8 cellular contexts compared by ENCODE assay signal in genomic region chr11:62104816-62105610, GRCh38. TPM values are rescaled to one million over a fixed set of nuclear protein-coding genes. Genes with fewer than 3 reads are reported as not detected.
DNase-seq lines count a peak whose midpoint lies in the region; ATAC-seq and TF ChIP-seq lines count a peak whose summit lies in the region.

No MANE protein-coding gene starts in this region.

- WGBS in aorta, 2 donors = 19% methylated on average over 10 of the region's 10 CpGs

- H3K36me3 ChIP-seq in mucosa of rectum (ENCODE audit: control insufficient read depth in 2 of 2, insufficient read depth in 2 of 2, low read length in 2 of 2) (no peaks in the 10 kb centered on the region), aorta (ENCODE audit: control insufficient read depth in 1 of 2, insufficient read depth in 2 of 2, low read length in 1 of 2) (no peaks in the 10 kb centered on the region)

- CTCF ChIA-PET in HEK293T (lab: Yijun Ruan, JAX) = no interaction called here

- H3K27ac ChIP-seq in mucosa of rectum (ENCODE audit: low read depth in 2 of 2, low read length in 2 of 2) = peak overlapping the region; percentile 56 to 62
- H3K27ac ChIP-seq in aorta (ENCODE audit: low read depth in 1 of 2, low read length in 2 of 2) = peak overlapping the region; percentile 99

- peak overlapping the region in 1 of 2 donors; percentile 32 for H3K9ac ChIP-seq in mucosa of rectum (ENCODE audit: low read depth in 1 of 2, low read length in 2 of 2)

- intact Hi-C loops in aorta (cut with DNase I) = loop anchor here (5.0 kb wide), 6 partner anchors 133 to 523 kb away; partner anchors contain the start of genes FTH1 (in 1 of the 2) and SYT7 (in 1 of the 2)

- H3K4me1 ChIP-seq in mucosa of rectum (ENCODE audit: control insufficient read depth in 2 of 2, insufficient read depth in 2 of 2, low read length in 2 of 2) (peaks cover 0 to 4% of the 10 kb centered on the region in 2 donors), aorta (ENCODE audit: control insufficient read depth in 1 of 2, insufficient read depth in 2 of 2, low read length in 2 of 2) (peaks cover 3 to 8% of the 10 kb centered on the region in 2 donors)

- peak in 5 of 6 experiments; percentile 3 to 34 (median 16) for DNase-seq in stimulated activated naive CD4-positive, alpha-beta T cell (lab: John Stamatoyannopoulos, UW)
- DNase-seq in stimulated activated naive CD4-positive, alpha-beta T cell treated with Interleukin-2 at 50 U/mL for 16 hours (lab: John Stamatoyannopoulos, UW) = no peak
- DNase-seq in dermis blood vessel endothelial cell (peak; percentile 87), aorta (no peak), iPS-NIHi11 (ENCODE audit: low spot score) (no peak), HEK293T (ENCODE audit: extremely low spot score) (no peak)
- DNase-seq in stimulated activated CD4-positive, alpha-beta T cell treated with anti-CD3 and anti-CD28 coated beads, Interleukin-2, amount 100 ng/mL, for 48 hours = no peak

- peak; percentile 85 for ATAC-seq in aorta (ENCODE audit: low FRiP score)

- POLR2A ChIA-PET in HEK293T (lab: Yijun Ruan, JAX) = no interaction called here

- H3K4me3 ChIP-seq in mucosa of rectum (ENCODE audit: low read length in 2 of 2) (peak overlapping the region; percentile 6 to 59), aorta (ENCODE audit: low read length in 2 of 2) (peak overlapping the region in 1 of 2 donors; percentile 52)

- no peaks in the 10 kb centered on the region for H3K27me3 ChIP-seq in mucosa of rectum (ENCODE audit: control insufficient read depth in 2 of 2, insufficient read depth in 2 of 2, low read length in 2 of 2)
- H3K27me3 ChIP-seq in aorta (ENCODE audit: control insufficient read depth in 1 of 2, insufficient read depth in 2 of 2, low read length in 1 of 2) = no peaks in the 10 kb centered on the region

- H3K9me3 ChIP-seq in mucosa of rectum (ENCODE audit: control insufficient read depth in 2 of 2, low read length in 2 of 2) = no peaks in the 10 kb centered on the region
- no peaks in the 10 kb centered on the region for H3K9me3 ChIP-seq in aorta (ENCODE audit: control insufficient read depth, low read length)

TF ChIP-seq in HEK293T, 16 proteins besides CTCF, POLR2A, EP300 and RAD21:
- TF ChIP-seq ELF4 (IDR thresholded peaks at IDR 0.05) = no peak
- no peak for TF ChIP-seq NFRKB (IDR thresholded peaks at IDR 0.05)
- TF ChIP-seq FOXM1 (IDR thresholded peaks at IDR 0.05; ENCODE audit: borderline replicate concordance) = no peak
- no peak for TF ChIP-seq SP1 (IDR thresholded peaks at IDR 0.05)
- no peak for TF ChIP-seq ARNT (IDR thresholded peaks at IDR 0.05)
- no peak for TF ChIP-seq FOXA1 (IDR thresholded peaks at IDR 0.05)
- TF ChIP-seq HDGF (IDR thresholded peaks at IDR 0.05; ENCODE audit: borderline replicate concordance) = no peak
- no peak for TF ChIP-seq CTBP1 (IDR thresholded peaks at IDR 0.05; ENCODE audit: borderline replicate concordance)
- no peak for TF ChIP-seq LEF1 (IDR thresholded peaks at IDR 0.05; ENCODE audit: borderline replicate concordance)
- no peak for TF ChIP-seq SUZ12 (IDR thresholded peaks at IDR 0.05)
- TF ChIP-seq BHLHE40 (IDR thresholded peaks at IDR 0.05; ENCODE audit: borderline replicate concordance) = no peak

RNA-seq across cellular contexts. Expression of gene INCENP, which starts 18.8 kb away (rescaled TPM):
- total RNA-seq in dermis blood vessel endothelial cell (17.0 and 51.2 TPM in 2 replicates), aorta (10 to 100 TPM; 17.8 to 19.8 TPM)
- polyA plus RNA-seq in aorta = 1 to 10 TPM; 3.5 to 7.2 TPM

Comparison
In these comparisons a context has a peak if more than half of its experiments do, and no peak if none do; other contexts are left out.
1. DNase-seq: peak in stimulated activated naive CD4-positive, alpha-beta T cell (5 of 6) and dermis blood vessel endothelial cell (single experiment); none in stimulated activated naive CD4-positive, alpha-beta T cell treated with Interleukin-2 at 50 U/mL for 16 hours (single experiment), aorta (0 of 2), iPS-NIHi11 (single experiment), stimulated activated CD4-positive, alpha-beta T cell treated with anti-CD3 and anti-CD28 coated beads, Interleukin-2, amount 100 ng/mL, for 48 hours (0 of 2) and HEK293T (single experiment).